ENCODE assay signal across 8 cellular contexts in the genomic region with DNA sequence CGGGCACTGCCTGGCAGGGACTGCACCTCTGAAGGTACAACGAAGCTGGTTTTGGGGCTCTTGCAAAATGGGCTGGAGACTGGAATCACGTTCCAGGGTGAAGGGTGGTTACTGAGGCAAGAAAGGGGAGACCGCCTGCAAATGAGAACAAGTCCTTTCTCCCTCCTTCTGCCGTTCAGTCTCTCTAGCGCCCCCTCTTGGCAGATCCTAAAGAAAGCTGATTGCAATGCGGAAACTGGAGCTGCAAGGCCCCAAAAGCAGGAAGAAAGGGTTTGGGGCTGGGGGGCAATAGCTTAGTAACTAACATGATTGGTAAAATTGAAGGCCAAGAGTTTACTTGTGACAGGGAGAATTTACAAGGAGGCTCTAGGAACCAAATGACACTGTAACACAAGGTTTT.
DNase-seq lines count a peak whose midpoint lies in the region; ATAC-seq and TF ChIP-seq lines count a peak whose summit lies in the region.

No MANE protein-coding gene starts in this region.

- DNase-seq in activated CD8-positive, alpha-beta memory T cell treated with anti-CD3 and anti-CD28 coated beads, Interleukin-2, amount 10 ng/mL, durations not matched to agents 7 days and 5 days: peak; percentile 41
- DNase-seq in activated CD8-positive, alpha-beta memory T cell treated with anti-CD3 and anti-CD28 coated beads for 24 hours: no peak
- DNase-seq in HuH-7 (ENCODE audit: low spot score): peak; percentile 25
- peak; percentile 13 for DNase-seq in activated T-helper 2 cell treated with anti-CD3 and anti-CD28 coated beads, Interferon-gamma antibody, Interleukin-2, Interleukin-4, amounts not matched to agents 10 μg/mL and 5 μg/mL and 100 μg/mL, durations not matched to agents 14 hours and 24 hours and 36 hours (ENCODE audit: low spot score)
- DNase-seq in nephron progenitor cell: peak; percentile 61
- no peak for DNase-seq in NCI-H524 treated with DMSO at 0.1 percent for 48 hours (lab: John Stamatoyannopoulos, UW)
- no peak for DNase-seq in posterior vena cava (ENCODE audit: low spot score)

- intact Hi-C loops in activated T-helper 2 cell treated with anti-CD3 and anti-CD28 coated beads, Interferon-gamma antibody, Interleukin-2, Interleukin-4, amounts not matched to agents 10 μg/mL and 5 μg/mL and 100 μg/mL, durations not matched to agents 14 hours and 24 hours and 36 hours (cut with micrococcal nuclease): no loop called here
- intact Hi-C loops in posterior vena cava (cut with DNase I): no loop called here

- peak; percentile 53 for TF ChIP-seq CTCF in nephron progenitor cell (IDR thresholded peaks at IDR 0.05)

- no peaks in the 10 kb centered on the region for H3K4me1 Mint-ChIP-seq in activated CD8-positive, alpha-beta memory T cell treated with anti-CD3 and anti-CD28 coated beads, Interleukin-2, amount 10 ng/mL, durations not matched to agents 7 days and 5 days
- H3K4me1 Mint-ChIP-seq in activated T-helper 2 cell treated with anti-CD3 and anti-CD28 coated beads, Interferon-gamma antibody, Interleukin-2, Interleukin-4, amounts not matched to agents 10 μg/mL and 5 μg/mL and 100 μg/mL, durations not matched to agents 14 hours and 24 hours and 36 hours (ENCODE audit: low read depth): no peaks in the 10 kb centered on the region
- no peaks in the 10 kb centered on the region for H3K4me1 Mint-ChIP-seq in nephron progenitor cell

- no peaks in the 10 kb centered on the region for H3K27me3 Mint-ChIP-seq in activated CD8-positive, alpha-beta memory T cell treated with anti-CD3 and anti-CD28 coated beads, Interleukin-2, amount 10 ng/mL, durations not matched to agents 7 days and 5 days
- H3K27me3 Mint-ChIP-seq in activated T-helper 2 cell treated with anti-CD3 and anti-CD28 coated beads, Interferon-gamma antibody, Interleukin-2, Interleukin-4, amounts not matched to agents 10 μg/mL and 5 μg/mL and 100 μg/mL, durations not matched to agents 14 hours and 24 hours and 36 hours (ENCODE audit: low read depth): no peaks in the 10 kb centered on the region
- H3K27me3 Mint-ChIP-seq in nephron progenitor cell (ENCODE audit: low read depth, poor library complexity): peaks cover 3% of the 10 kb centered on the region

- no peak for ATAC-seq in activated CD8-positive, alpha-beta memory T cell treated with anti-CD3 and anti-CD28 coated beads, Interleukin-2, amount 10 ng/mL, durations not matched to agents 7 days and 5 days
- no peak for ATAC-seq in GM18873 (IDR thresholded peaks at IDR 0.05; ENCODE audit: low FRiP score, unreplicated experiment)

- no peaks in the 10 kb centered on the region for H3K36me3 Mint-ChIP-seq in activated CD8-positive, alpha-beta memory T cell treated with anti-CD3 and anti-CD28 coated beads, Interleukin-2, amount 10 ng/mL, durations not matched to agents 7 days and 5 days
- H3K36me3 Mint-ChIP-seq in activated T-helper 2 cell treated with anti-CD3 and anti-CD28 coated beads, Interferon-gamma antibody, Interleukin-2, Interleukin-4, amounts not matched to agents 10 μg/mL and 5 μg/mL and 100 μg/mL, durations not matched to agents 14 hours and 24 hours and 36 hours (ENCODE audit: low read depth): no peaks in the 10 kb centered on the region
- no peaks in the 10 kb centered on the region for H3K36me3 Mint-ChIP-seq in nephron progenitor cell (ENCODE audit: low read depth)

- CTCF ChIA-PET in activated CD8-positive, alpha-beta memory T cell treated with anti-CD3 and anti-CD28 coated beads, Interleukin-2, amount 10 ng/mL, durations not matched to agents 7 days and 5 days (lab: Charles Lee): no interaction called here

- no peaks in the 10 kb centered on the region for H3K9me3 Mint-ChIP-seq in activated CD8-positive, alpha-beta memory T cell treated with anti-CD3 and anti-CD28 coated beads, Interleukin-2, amount 10 ng/mL, durations not matched to agents 7 days and 5 days (ENCODE audit: low read depth)
- no peaks in the 10 kb centered on the region for H3K9me3 Mint-ChIP-seq in activated T-helper 2 cell treated with anti-CD3 and anti-CD28 coated beads, Interferon-gamma antibody, Interleukin-2, Interleukin-4, amounts not matched to agents 10 μg/mL and 5 μg/mL and 100 μg/mL, durations not matched to agents 14 hours and 24 hours and 36 hours
- H3K9me3 Mint-ChIP-seq in nephron progenitor cell: no peaks in the 10 kb centered on the region

- H3K27ac Mint-ChIP-seq in activated CD8-positive, alpha-beta memory T cell treated with anti-CD3 and anti-CD28 coated beads, Interleukin-2, amount 10 ng/mL, durations not matched to agents 7 days and 5 days: no peak overlapping the region
- no peak overlapping the region for H3K27ac Mint-ChIP-seq in activated T-helper 2 cell treated with anti-CD3 and anti-CD28 coated beads, Interferon-gamma antibody, Interleukin-2, Interleukin-4, amounts not matched to agents 10 μg/mL and 5 μg/mL and 100 μg/mL, durations not matched to agents 14 hours and 24 hours and 36 hours
- no peak overlapping the region for H3K27ac Mint-ChIP-seq in nephron progenitor cell

- no peak overlapping the region for H3K4me3 Mint-ChIP-seq in activated CD8-positive, alpha-beta memory T cell treated with anti-CD3 and anti-CD28 coated beads, Interleukin-2, amount 10 ng/mL, durations not matched to agents 7 days and 5 days
- H3K4me3 Mint-ChIP-seq in activated T-helper 2 cell treated with anti-CD3 and anti-CD28 coated beads, Interferon-gamma antibody, Interleukin-2, Interleukin-4, amounts not matched to agents 10 μg/mL and 5 μg/mL and 100 μg/mL, durations not matched to agents 14 hours and 24 hours and 36 hours (ENCODE audit: low read depth): no peak overlapping the region
- no peak overlapping the region for H3K4me3 Mint-ChIP-seq in nephron progenitor cell

Comparison
In these comparisons a context has a peak if more than half of its experiments do, and no peak if none do; other contexts are left out.
1. DNase-seq: peak in activated CD8-positive, alpha-beta memory T cell treated with anti-CD3 and anti-CD28 coated beads, Interleukin-2, amount 10 ng/mL, durations not matched to agents 7 days and 5 days (single experiment), HuH-7 (single experiment), activated T-helper 2 cell treated with anti-CD3 and anti-CD28 coated beads, Interferon-gamma antibody, Interleukin-2, Interleukin-4, amounts not matched to agents 10 μg/mL and 5 μg/mL and 100 μg/mL, durations not matched to agents 14 hours and 24 hours and 36 hours (single experiment) and nephron progenitor cell (single experiment); none in activated CD8-positive, alpha-beta memory T cell treated with anti-CD3 and anti-CD28 coated beads for 24 hours (single experiment), NCI-H524 treated with DMSO at 0.1 percent for 48 hours (single experiment) and posterior vena cava (single experiment).